In the genomic region with DNA sequence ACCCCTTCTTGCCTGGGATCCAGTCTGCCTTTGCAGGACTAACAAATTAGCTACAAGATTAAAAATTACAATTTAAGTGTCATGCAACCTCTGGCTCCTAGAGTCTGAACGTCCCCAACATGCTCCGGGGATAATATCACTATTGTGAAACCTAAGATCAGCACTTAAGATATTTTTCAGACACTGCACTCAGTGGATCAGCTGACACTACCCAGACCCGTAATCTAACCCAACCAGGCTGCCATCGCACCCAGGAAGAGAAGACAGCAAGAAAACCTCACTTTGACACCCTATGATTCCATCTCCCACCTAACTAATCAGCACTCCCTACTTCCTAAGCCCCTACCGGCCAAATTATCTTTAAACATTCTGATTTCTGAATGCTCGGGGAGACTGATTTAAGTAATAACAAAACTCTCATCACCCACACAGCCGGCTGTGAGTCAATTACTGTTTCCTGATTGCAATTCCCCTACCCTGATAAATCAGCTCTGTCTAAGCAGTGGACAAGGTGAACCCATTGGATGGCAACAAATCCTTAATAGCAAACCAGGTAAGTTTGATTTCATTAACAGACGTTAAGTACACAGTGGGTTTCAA, we compare ENCODE assay signal across 8 cellular contexts. TPM values are rescaled to one million over a fixed set of nuclear protein-coding genes. Genes with fewer than 3 reads are reported as not detected.
"Had no signal": no experiment of that assay in that cellular context is flagged by ENCODE, and none has a peak within 500 bp of the region (broad histone marks: within the 10 kb centered on the region; RNA-seq: fewer than 3 reads in every experiment).

No MANE protein-coding gene starts in this region.

RNA-seq across cellular contexts. Expression of gene CARD18, which starts 32.2 kb away (rescaled TPM):
- total RNA-seq: activated CD4-positive, alpha-beta T cell treated with anti-CD3 and anti-CD28 coated beads, Interleukin-2, amount 10 ng/mL, durations not matched to agents 24 days and 14 days; activated CD8-positive, alpha-beta T cell treated with anti-CD3 and anti-CD28 coated beads, Interleukin-2, amount 10 ng/mL, durations not matched to agents 7 days and 5 days; activated T-helper 1 cell treated with anti-CD3 and anti-CD28 coated beads, Interleukin-12 subunit alpha, Interleukin-12 subunit beta, Interleukin-2, Interleukin-4 antibody, amounts not matched to agents 30 ng/mL and 10 ng/mL and 1 ng/mL, durations not matched to agents 14 hours and 24 hours and 36 hours; ascending aorta; body of pancreas; OCI-LY7; T-helper 2 cell treated with Interferon-gamma antibody and Interleukin-4, amounts not matched to agents 100 ng/mL and 5 ng/mL, for 36 hours had no signal
- polyA plus RNA-seq: SK-N-SH had no signal
